ENCODE assay signal across 1 cellular context in genomic region chr5:151015974-151016587, GRCh38.
TF ChIP-seq lines count a peak whose summit lies in the region.

No MANE protein-coding gene starts in this region.

TF ChIP-seq in HepG2, 621 proteins besides CTCF, POLR2A, EP300 and RAD21 (continued from another document):
- TF ChIP-seq ZNF414 (CRISPR knock-in tag; IDR thresholded peaks at IDR 0.05) (no peak), XBP1 (CRISPR knock-in tag; IDR thresholded peaks at IDR 0.05) (no peak), ZNF879 (CRISPR knock-in tag; IDR thresholded peaks at IDR 0.05) (no peak), SRSF9 (IDR thresholded peaks at IDR 0.05; ENCODE audit: borderline replicate concordance, insufficient read depth, low read depth, low read length, poor library complexity, severe bottlenecking) (no peak), TOPORS (CRISPR knock-in tag; IDR thresholded peaks at IDR 0.05) (no peak), NPAS2 (CRISPR knock-in tag; IDR thresholded peaks at IDR 0.05; ENCODE audit: borderline replicate concordance) (no peak), YY1 (IDR thresholded peaks at IDR 0.05; ENCODE audit: insufficient read depth, insufficient replicate concordance, low read depth, low read length) (no peak), ZNF720 (CRISPR knock-in tag; IDR thresholded peaks at IDR 0.05) (no peak), ZNF446 (CRISPR knock-in tag; IDR thresholded peaks at IDR 0.05) (no peak), ZBTB8A (CRISPR knock-in tag; IDR thresholded peaks at IDR 0.05; ENCODE audit: borderline replicate concordance, low read depth) (no peak), FOXK2 (IDR thresholded peaks at IDR 0.05) (no peak), ZNF768 (CRISPR knock-in tag; IDR thresholded peaks at IDR 0.05) (no peak), IKZF5 (CRISPR knock-in tag; IDR thresholded peaks at IDR 0.05) (no peak), NFRKB (IDR thresholded peaks at IDR 0.05) (no peak), PRPF4 (IDR thresholded peaks at IDR 0.05; ENCODE audit: low read depth, low read length, poor library complexity, severe bottlenecking) (no peak), MIXL1 (CRISPR knock-in tag; IDR thresholded peaks at IDR 0.05) (no peak), PLRG1 (conservative IDR thresholded peaks at IDR 0.05) (no peak), MTA3 (CRISPR knock-in tag; IDR thresholded peaks at IDR 0.05) (no peak)
